Comparison of ENCODE assay signal across 8 cellular contexts in genomic region chr9:72473474-72474241, GRCh38. TPM values are rescaled to one million over a fixed set of nuclear protein-coding genes. Genes with fewer than 3 reads are reported as not detected.
A peak's percentile ranks its signal among the peaks of the same experiment; 100 is the strongest.
DNase-seq lines count a peak whose midpoint lies in the region; ATAC-seq, FAIRE-seq and TF ChIP-seq lines count a peak whose summit lies in the region.

No MANE protein-coding gene starts in this region.

- peak; percentile 86 for FAIRE-seq in GM12878 (lab: Jason Lieb, UNC)

- no peaks in the 10 kb centered on the region for H3K27me3 Mint-ChIP-seq in glutamatergic neuron (ENCODE audit: unreplicated experiment)

- TF ChIP-seq EP300 in GM12878 (IDR thresholded peaks at IDR 0.05; ENCODE audit: borderline replicate concordance in 1 of 2, control insufficient read depth in 1 of 2, low read depth in 2 of 2, low read length in 2 of 2), result peak in 1 of 2 experiments; percentile 70; a peak in 2 of 4 replicates

- H3K27ac Mint-ChIP-seq in glutamatergic neuron (ENCODE audit: unreplicated experiment), result no peak overlapping the region

- 0 out of 2 replicates have a peak overlapping the region, but pooled peaks have one; percentile 13 for H3K9ac ChIP-seq in GM12878 (ENCODE audit: control insufficient read depth, insufficient read depth, low read length)
- H3K9ac ChIP-seq in Karpas-422 (ENCODE audit: low read length), result no peak overlapping the region

- no peak for TF ChIP-seq RAD21 in GM12878 (IDR thresholded peaks at IDR 0.05; ENCODE audit: insufficient read depth, low read depth, low read length)

- peak; percentile 87 for ATAC-seq in GM19025 (IDR thresholded peaks at IDR 0.05; ENCODE audit: low read depth, unreplicated experiment)
- peak; percentile 82 for ATAC-seq in HG03060 (IDR thresholded peaks at IDR 0.05; ENCODE audit: low read depth, unreplicated experiment)
- ATAC-seq in GM12878, result peak; percentile 94

- H3K4me1 Mint-ChIP-seq in glutamatergic neuron (ENCODE audit: low read depth, unreplicated experiment), result no peaks in the 10 kb centered on the region

- H3K79me2 ChIP-seq in GM12878 (ENCODE audit: control insufficient read depth, insufficient read depth, low read length) (no peaks in the 10 kb centered on the region), Karpas-422 (ENCODE audit: low read length) (no peaks in the 10 kb centered on the region)

- peak; percentile 64 for DNase-seq in A172 (ENCODE audit: low spot score)
- peak; percentile 48 for DNase-seq in GM12878 (ENCODE audit: low read depth, low spot score)
- no peak for DNase-seq in UCSD-AML1 (lab: John Stamatoyannopoulos, UW; ENCODE audit: unreplicated experiment)
- no peak for DNase-seq in glutamatergic neuron
- no peak for DNase-seq in Karpas-422
- DNase-seq in coronary artery (ENCODE audit: low spot score), result no peak

- H3K4me3 Mint-ChIP-seq in glutamatergic neuron (ENCODE audit: unreplicated experiment), result no peak overlapping the region

- POLR2A ChIA-PET in GM12878 (lab: Charles Lee), result interaction anchor here (0.6 to 2.2 kb wide), 6 partner anchors 13 to 109 kb away, joined by 3 to 16 read pairs (median 4); partner anchors contain the start of gene ZFAND5

- H3K4me1 ChIP-seq in GM12878 (ENCODE audit: control insufficient read depth, insufficient read depth, low read length), result peaks cover 4% of the 10 kb centered on the region
- no peaks in the 10 kb centered on the region for H3K4me1 ChIP-seq in Karpas-422 (ENCODE audit: low read length)

- H3K27me3 ChIP-seq in GM12878 (replicated peaks in 1 of 2; ENCODE audit: control insufficient read depth in 2 of 2, insufficient read depth in 2 of 2, low read length in 1 of 2), result no peaks in the 10 kb centered on the region
- no peaks in the 10 kb centered on the region for H3K27me3 ChIP-seq in Karpas-422 (ENCODE audit: low read length)

- H3K9me2 ChIP-seq in Karpas-422 (replicated peaks; ENCODE audit: insufficient read depth, low read length), result no peaks in the 10 kb centered on the region

- H3K27ac ChIP-seq in GM12878 (ENCODE audit: control insufficient read depth, insufficient read depth) (peak overlapping the region; percentile 94), Karpas-422 (ENCODE audit: low read length) (no peak overlapping the region), coronary artery (no peak overlapping the region)

- no peak for TF ChIP-seq CTCF in GM12878 (IDR thresholded peaks at IDR 0.05 in 2 of 3, conservative IDR thresholded peaks at IDR 0.05 in 1 of 3; ENCODE audit: control insufficient read depth in 2 of 3, extremely low read depth in 1 of 3, insufficient read depth in 1 of 3, low read depth in 3 of 3, low read length in 3 of 3)
- TF ChIP-seq CTCF in glutamatergic neuron (IDR thresholded peaks at IDR 0.05; ENCODE audit: partially characterized antibody, unreplicated experiment), result no peak
- no peak for TF ChIP-seq CTCF in coronary artery (IDR thresholded peaks at IDR 0.05)

- CTCF ChIA-PET in GM12878 (lab: Yijun Ruan, JAX), result interaction anchor here (0.7 to 3.6 kb wide), 5 partner anchors 13 to 192 kb away, joined by 3 to 17 read pairs (median 5); no protein-coding TSS in a partner anchor

- H3K4me2 ChIP-seq in GM12878 (ENCODE audit: control insufficient read depth, insufficient read depth) (peak overlapping the region; percentile 59), Karpas-422 (ENCODE audit: low read depth, low read length, poor library complexity, severe bottlenecking) (no peak overlapping the region)

- no peaks in the 10 kb centered on the region for H3K36me3 ChIP-seq in GM12878 (ENCODE audit: control insufficient read depth in 2 of 2, insufficient read depth in 2 of 2, low read length in 1 of 2)
- no peaks in the 10 kb centered on the region for H3K36me3 ChIP-seq in Karpas-422 (ENCODE audit: insufficient read depth, low read length)

- in situ Hi-C loops in GM12878 (cut with MboI), result no loop called here

- RAD21 ChIA-PET in GM12878 (lab: Charles Lee; ENCODE audit: unreplicated experiment), result interaction anchor here (0.9 to 2.2 kb wide), 9 partner anchors 13 to 111 kb away, joined by 3 to 10 read pairs (median 4); no protein-coding TSS in a partner anchor

- BruUV-seq in GM12878 (replicated peaks; lab: Mats Ljungman, UMichigan), result TSS peak; percentile 98

- intact Hi-C loops in GM12878 (cut with micrococcal nuclease; ENCODE audit: unreplicated experiment), result loop anchor here (2.0 to 5.0 kb wide), 2 partner anchors 29 to 54 kb away; no protein-coding TSS in a partner anchor

- H3K9me3 Mint-ChIP-seq in glutamatergic neuron (ENCODE audit: unreplicated experiment), result no peaks in the 10 kb centered on the region

- no peak for TF ChIP-seq POLR2A in GM12878 (IDR thresholded peaks at IDR 0.05; ENCODE audit: low read depth, low read length)

- H2AFZ ChIP-seq in GM12878 (ENCODE audit: control insufficient read depth, low read depth, low read length) (peak overlapping the region; percentile 25), Karpas-422 (ENCODE audit: low read length) (no peak overlapping the region)

- SMC1A ChIA-PET in GM12878 (lab: Charles Lee; ENCODE audit: uncharacterized antibody, unreplicated experiment), result interaction anchor here (0.7 to 5.2 kb wide), 17 partner anchors 9 to 118 kb away, joined by 3 to 31 read pairs (median 5); no protein-coding TSS in a partner anchor

- H4K20me1 ChIP-seq in GM12878 (ENCODE audit: control insufficient read depth, insufficient read depth) (no peaks in the 10 kb centered on the region), Karpas-422 (ENCODE audit: insufficient read depth, low read depth, low read length) (no peaks in the 10 kb centered on the region)

- H3K9me3 ChIP-seq in GM12878 (replicated peaks; ENCODE audit: control insufficient read depth, insufficient read depth, low read length) (peaks cover 2% of the 10 kb centered on the region; the same call in 2 of the 3 replicates), Karpas-422 (ENCODE audit: low read length) (no peaks in the 10 kb centered on the region)

- no peaks in the 10 kb centered on the region for H3K36me3 Mint-ChIP-seq in glutamatergic neuron (ENCODE audit: unreplicated experiment)

- H3K4me3 ChIP-seq in GM12878, result no peak overlapping the region
- no peak overlapping the region for H3K4me3 ChIP-seq in Karpas-422 (ENCODE audit: low read length)
- no peak overlapping the region for H3K4me3 ChIP-seq in coronary artery

TF ChIP-seq in GM12878, 131 proteins besides CTCF, POLR2A, EP300 and RAD21 (continues in another document):
- TF ChIP-seq CHD2 (IDR thresholded peaks at IDR 0.05; ENCODE audit: borderline replicate concordance, low read depth, low read length), result 0 out of 2 replicates have a peak, but pooled peaks have one; percentile 18
- no peak for TF ChIP-seq PRDM15 (CRISPR knock-in tag; IDR thresholded peaks at IDR 0.05)
- 0 out of 2 replicates have a peak, but pooled peaks have one; percentile 55 for TF ChIP-seq JUND (IDR thresholded peaks at IDR 0.05; ENCODE audit: low read depth, low read length)
- no peak for TF ChIP-seq CBFB (IDR thresholded peaks at IDR 0.05; ENCODE audit: low read depth)
- TF ChIP-seq CEBPB (IDR thresholded peaks at IDR 0.05; ENCODE audit: borderline replicate concordance in 1 of 2, low read depth in 2 of 2, low read length in 2 of 2), result 0 out of 4 replicates have a peak, but pooled peaks of 1 of the 2 experiments have one; percentile 31
- TF ChIP-seq JUNB (IDR thresholded peaks at IDR 0.05), result peak; percentile 92
- 0 out of 2 replicates have a peak, but pooled peaks have one; percentile 27 for TF ChIP-seq NBN (IDR thresholded peaks at IDR 0.05)

RNA-seq across cellular contexts. Expression of gene TMC1, which starts 47.8 kb away (rescaled TPM):
- not detected in 2 replicates for total RNA-seq in A172 (2014; rRNA removed; shearing (Covaris generic))
- 1.0 and 2.8 TPM in 2 replicates for total RNA-seq in GM12878 (2013; cell fraction: nucleolus; rRNA removed)
- 0.22 and 0.40 TPM in 2 replicates for total RNA-seq in GM12878 (2014; rRNA removed)
- 0.67 and 0.74 TPM in 2 replicates for total RNA-seq in GM12878 (2014; rRNA removed; fragmentation: Illumina TruSeq; extraction: Trizol)
- total RNA-seq in GM12878 (2021), result 0.23 TPM in 1 of 2 replicates, not detected in the other
- not detected for polyA plus RNA-seq in GM12878 (2011; ENCODE audit: low read depth)
- polyA plus RNA-seq in GM12878 (2011; rRNA removed), result 0.46 and 0.49 TPM in 2 replicates
- polyA plus RNA-seq in GM12878 (2011; cell fraction: cytosol; rRNA removed), result 0.07 and 0.25 TPM in 2 replicates
- 0.28 and 0.32 TPM in 2 replicates for polyA plus RNA-seq in GM12878 (2011; cell fraction: nucleus; rRNA removed)
- not detected in 2 replicates for polyA plus RNA-seq in GM12878 (2012)
- polyA plus RNA-seq in GM12878 (2014; fragmentation: Illumina TruSeq; extraction: Trizol), result 0.11 and 0.21 TPM in 2 replicates
- polyA plus RNA-seq in GM12878 (2014; fragmentation: Nextera tagmentation; extraction: Ambion mirVana), result under 1 TPM; 0.24 to 0.71 TPM
- polyA plus RNA-seq in GM12878 (2014; rRNA removed), result 0.39 and 0.94 TPM in 2 replicates
- under 1 TPM in 1 of 2 experiments, not detected in 1; 0.06 TPM for polyA plus RNA-seq in GM12878 (2016; fragmentation: Nextera tagmentation; extraction: Ambion mirVana)
- 0.41 and 0.88 TPM in 2 replicates for polyA minus RNA-seq in GM12878 (2011; rRNA and poly(A)+ RNA removed)
- not detected in 2 replicates for polyA minus RNA-seq in GM12878 (2011; cell fraction: cytosol; rRNA and poly(A)+ RNA removed)
- polyA minus RNA-seq in GM12878 (2011; cell fraction: nucleus; rRNA and poly(A)+ RNA removed), result not detected in 2 replicates
- not detected for total RNA-seq in glutamatergic neuron (ENCODE audit: unreplicated experiment)
- total RNA-seq in Karpas-422 (2014; rRNA removed; shearing (Covaris generic); ENCODE audit: low replicate concordance), result not detected in 2 replicates

Comparison
In these comparisons a context has a peak if more than half of its experiments do, and no peak if none do; other contexts are left out.
1. DNase-seq: peak in A172 (single experiment) and GM12878 (single experiment); none in UCSD-AML1 (single experiment), glutamatergic neuron (single experiment), Karpas-422 (single experiment) and coronary artery (single experiment).
2. Peak in every context shown above with its lines, with median percentiles within 50 percentile points of each other: ATAC-seq.